In genomic region chr5:159933531-159934485, GRCh38 we compare ENCODE assay signal across 28 cellular contexts. TPM values are rescaled to one million over a fixed set of nuclear protein-coding genes. Genes with fewer than 3 reads are reported as not detected.
DNase-seq lines count a peak whose midpoint lies in the region; ATAC-seq, FAIRE-seq and TF ChIP-seq lines count a peak whose summit lies in the region.
"Had no signal": no experiment of that assay in that cellular context is flagged by ENCODE, and none has a peak within 500 bp of the region (broad histone marks: within the 10 kb centered on the region; RNA-seq: fewer than 3 reads in every experiment).

No MANE protein-coding gene starts in this region.

- H3K36me3 ChIP-seq in small intestine (ENCODE audit: control insufficient read depth in 2 of 2, insufficient read depth in 2 of 2, low read length in 2 of 2) (no peaks in the 10 kb centered on the region), SK-N-SH (replicated peaks in 1 of 2; ENCODE audit: control insufficient read depth in 1 of 2, insufficient read depth in 2 of 2, low read length in 1 of 2) (no peaks in the 10 kb centered on the region)
- H3K36me3 ChIP-seq: BE2C, colonic mucosa, heart right ventricle, SJSA1, upper lobe of left lung, WERI-Rb-1 had no signal

- WGBS in small intestine, 3 donors = 52 to 56% (median 55%) methylated on average over 10 of the region's 10 CpGs
- WGBS in SK-N-SH (ENCODE audit: low lambda C conversion rate) = 62% methylated on average over 10 of the region's 10 CpGs

- H3K79me2 ChIP-seq in SK-N-SH (ENCODE audit: insufficient read depth) = peaks cover 22% of the 10 kb centered on the region

- TF ChIP-seq CTCF in SK-N-SH (IDR thresholded peaks at IDR 0.05) = no peak

- no peaks in the 10 kb centered on the region for H3K27me3 ChIP-seq in small intestine (ENCODE audit: control insufficient read depth in 2 of 2, insufficient read depth in 2 of 2, low read length in 2 of 2)
- H3K27me3 ChIP-seq in SK-N-SH (ENCODE audit: insufficient read depth) = no peaks in the 10 kb centered on the region
- H3K27me3 ChIP-seq: colonic mucosa, heart right ventricle, SJSA1, upper lobe of left lung had no signal

- H3K9me2 ChIP-seq in SK-N-SH = no peaks in the 10 kb centered on the region

- no peak overlapping the region for H2AFZ ChIP-seq in SK-N-SH (ENCODE audit: low read depth)

- no peaks in the 10 kb centered on the region for H3K9me3 ChIP-seq in small intestine (ENCODE audit: control insufficient read depth, low read depth)
- H3K9me3 ChIP-seq in SK-N-SH = no peaks in the 10 kb centered on the region
- H3K9me3 ChIP-seq: BE2C, colonic mucosa, heart right ventricle, SJSA1, upper lobe of left lung had no signal

- no peak for TF ChIP-seq RAD21 in SK-N-SH (IDR thresholded peaks at IDR 0.05; ENCODE audit: low read length)

- H3F3A ChIP-seq in SK-N-SH (replicated peaks; ENCODE audit: insufficient read depth) = peaks cover 7% of the 10 kb centered on the region

- no peak overlapping the region for H3K27ac ChIP-seq in small intestine (ENCODE audit: low read depth in 1 of 2, low read length in 1 of 2)
- no peak overlapping the region for H3K27ac ChIP-seq in SK-N-SH (ENCODE audit: low read depth in 2 of 2, low read length in 1 of 2)
- H3K27ac ChIP-seq: colonic mucosa, heart right ventricle, SJSA1, upper lobe of left lung, WERI-Rb-1 had no signal

- H3K4me1 ChIP-seq in small intestine (ENCODE audit: control insufficient read depth in 2 of 2, insufficient read depth in 1 of 2, low read depth in 1 of 2, low read length in 1 of 2) (no peaks in the 10 kb centered on the region), SK-N-SH (ENCODE audit: control insufficient read depth in 1 of 2, insufficient read depth in 2 of 2, low read depth in 1 of 2, low read length in 1 of 2) (peaks cover 0 to 1% of the 10 kb centered on the region in 2 experiments; a peak in 1 of 4 replicates)
- H3K4me1 ChIP-seq: BE2C, colonic mucosa, upper lobe of left lung had no signal

- POLR2A ChIA-PET in SK-N-SH (lab: Yijun Ruan, JAX) = no interaction called here

- DNase-seq in activated gamma-delta T cell treated with Interleukin-2 at 50 U/mL for 16 hours = peak; percentile 35
- DNase-seq in activated gamma-delta T cell (lab: John Stamatoyannopoulos, UW) = no peak
- peak; percentile 37 for DNase-seq in amniotic epithelial cell (ENCODE audit: low read depth)
- peak; percentile 71 for DNase-seq in left kidney (ENCODE audit: low read depth, low spot score)
- peak; percentile 44 for DNase-seq in small intestine
- DNase-seq in NCI-H2107 (lab: John Stamatoyannopoulos, UW) = no peak
- no peak for DNase-seq in SK-N-SH
- DNase-seq: activated CD4-positive, alpha-beta T cell treated with anti-CD3 and anti-CD28 coated beads, Interleukin-2, amount 50 U/mL, for 1 hour; activated naive CD4-positive, alpha-beta T cell treated with anti-CD3 and anti-CD28 coated beads, Interleukin-2, amount 50 U/mL, for 16 hours; BE2C; colonic mucosa; heart right ventricle; Kasumi-1; NCI-H1092 treated with DMSO at 0.1 percent for 48 hours; NCI-H2029 treated with DMSO at 0.1 percent for 48 hours; NCI-H446 treated with DMSO at 0.1 percent for 48 hours; NK-92 treated with Interleukin-12 subunit alpha and Interleukin-12 subunit beta, amount 100 ng/mL, for 24 hours; stimulated activated CD4-positive, alpha-beta T cell treated with anti-CD3 and anti-CD28 coated beads, Interleukin-2, amount 100 ng/mL, for 48 hours; T-helper 17 cell; upper lobe of left lung; WERI-Rb-1 had no signal

- no peak overlapping the region for H3K4me3 ChIP-seq in small intestine (ENCODE audit: low read depth in 1 of 2, low read length in 2 of 2)
- H3K4me3 ChIP-seq in SK-N-SH (ENCODE audit: low read depth in 2 of 2, low read length in 1 of 2) = no peak overlapping the region; a peak in 1 of 4 replicates
- H3K4me3 ChIP-seq: colonic mucosa, heart right ventricle, lung, SJSA1, upper lobe of left lung had no signal

- TF ChIP-seq EP300 in SK-N-SH (IDR thresholded peaks at IDR 0.05; ENCODE audit: borderline replicate concordance in 1 of 2, low read depth in 1 of 2, low read length in 1 of 2) = no peak

- H3K4me2 ChIP-seq in SK-N-SH = no peak overlapping the region

- no peaks in the 10 kb centered on the region for H4K20me1 ChIP-seq in SK-N-SH (ENCODE audit: insufficient read depth)

- CTCF ChIA-PET in SK-N-SH (lab: Yijun Ruan, JAX) = interaction anchor here (1.0 to 1.7 kb wide), 5 partner anchors 9 to 331 kb away, joined by 3 to 6 read pairs (median 5); no protein-coding TSS in a partner anchor

- H3K9ac ChIP-seq in SK-N-SH = no peak overlapping the region

- ATAC-seq in SK-N-SH treated with all-trans-retinoic acid at 6 μM for 48 hours = no peak
- ATAC-seq: HCT116; naive thymus-derived CD8-positive, alpha-beta T cell; Panc1; T-helper 17 cell had no signal

- FAIRE-seq in small intestine (lab: Jason Lieb, UNC) = no peak
- FAIRE-seq: GM18507 had no signal

TF ChIP-seq in SK-N-SH, 30 proteins besides CTCF, POLR2A, EP300 and RAD21 (continues in another document):
- TF ChIP-seq PBX3 (IDR thresholded peaks at IDR 0.05) (no peak), USF2 (IDR thresholded peaks at IDR 0.05; ENCODE audit: borderline replicate concordance, low read depth, low read length) (no peak), FOXJ3 (CRISPR knock-in tag; IDR thresholded peaks at IDR 0.05) (no peak)

TF ChIP-seq in SK-N-SH treated with all-trans-retinoic acid at 6 μM for 48 hours, 23 proteins besides CTCF, POLR2A, EP300 and RAD21:
- no peak for TF ChIP-seq BACH2 (CRISPR knock-in tag; IDR thresholded peaks at IDR 0.05; ENCODE audit: borderline replicate concordance)
- TF ChIP-seq ZNF8 (CRISPR knock-in tag; IDR thresholded peaks at IDR 0.05) = no peak
- TF ChIP-seq OSR1 (CRISPR knock-in tag; IDR thresholded peaks at IDR 0.05) = no peak
- TF ChIP-seq ISL1 (CRISPR knock-in tag; IDR thresholded peaks at IDR 0.05) = no peak
- TF ChIP-seq CSRNP3 (CRISPR knock-in tag; IDR thresholded peaks at IDR 0.05) = no peak
- TF ChIP-seq PATZ1 (CRISPR knock-in tag; IDR thresholded peaks at IDR 0.05; ENCODE audit: borderline replicate concordance) = no peak

RNA-seq across cellular contexts. Expression of gene ADRA1B, which starts 17.5 kb away (rescaled TPM):
- under 1 TPM in 2 of 3 donors, not detected in 1; 0.25 to 0.45 TPM for polyA plus RNA-seq in small intestine
- 1.9 and 2.2 TPM in 2 replicates for polyA plus RNA-seq in SK-N-SH (2012; rRNA removed)
- polyA plus RNA-seq in SK-N-SH (2012; cell fraction: cytosol; rRNA removed) = 0.91 and 2.0 TPM in 2 replicates
- polyA plus RNA-seq in SK-N-SH (2012; cell fraction: nucleus; rRNA removed) = 1.2 and 2.4 TPM in 2 replicates
- polyA plus RNA-seq: naive thymus-derived CD8-positive, alpha-beta T cell had no signal

Comparison
In these comparisons a context has a peak if more than half of its experiments do, and no peak if none do; other contexts are left out.
1. DNase-seq: peak in activated gamma-delta T cell treated with Interleukin-2 at 50 U/mL for 16 hours (single experiment), amniotic epithelial cell (single experiment), left kidney (single experiment) and small intestine (single experiment); none in activated gamma-delta T cell (single experiment), NCI-H2107 (single experiment) and SK-N-SH (single experiment).